Comparison of ENCODE assay signal across 32 cellular contexts in genomic region chr10:105161149-105161548, GRCh38.
"Had no signal": no experiment of that assay in that cellular context is flagged by ENCODE, and none has a peak within 500 bp of the region (broad histone marks: within the 10 kb centered on the region; RNA-seq: fewer than 3 reads in every experiment).

No MANE protein-coding gene starts in this region.

- H3K36me3 ChIP-seq: adrenal gland, ascending aorta, brain microvascular endothelial cell, breast epithelium had no signal

- H3K9me3 ChIP-seq: adrenal gland, ascending aorta, body of pancreas, breast epithelium had no signal

- ATAC-seq: activated naive CD4-positive, alpha-beta T cell treated with anti-CD3 and anti-CD28 coated beads, Interleukin-2, amount 50 U/mL, for 72 hours; activated naive CD8-positive, alpha-beta T cell treated with anti-CD3 and anti-CD28 coated beads, Interleukin-2, amount 50 U/mL, for 24 hours; activated T-cell treated with anti-CD3 and anti-CD28 coated beads, Interleukin-2, amount 50 U/mL, for 4 hours; activated T-cell treated with anti-CD3 and anti-CD28 coated beads, Interleukin-2, amount 50 U/mL, for 72 hours; activated T-helper 17 cell treated with anti-CD3 and anti-CD28 coated beads, Interleukin-2, amount 50 U/mL, for 72 hours; body of pancreas had no signal

- H3K27me3 ChIP-seq: adrenal gland, ascending aorta, body of pancreas, brain microvascular endothelial cell, cardiac muscle cell had no signal

- H3K4me1 ChIP-seq: adrenal gland, ascending aorta, body of pancreas, breast epithelium had no signal

- H3K27ac ChIP-seq: adrenal gland, ascending aorta, body of pancreas, brain microvascular endothelial cell, breast epithelium, cardiac muscle cell had no signal

- H3K4me3 ChIP-seq: adrenal gland, ascending aorta, body of pancreas, breast epithelium, cardiac muscle cell had no signal

- FAIRE-seq: astrocyte had no signal

- DNase-seq: activated effector memory CD4-positive, alpha-beta T cell treated with anti-CD3 and anti-CD28 coated beads, Interleukin-2, amount 50 U/mL, for 16 hours; activated effector memory CD4-positive, alpha-beta T cell treated with Interleukin-2 at 50 U/mL for 16 hours; activated gamma-delta T cell; activated gamma-delta T cell treated with Interleukin-2 at 50 U/mL for 16 hours; activated naive CD4-positive, alpha-beta T cell; activated naive CD4-positive, alpha-beta T cell treated with anti-CD3 and anti-CD28 coated beads for 36 hours; activated naive CD4-positive, alpha-beta T cell treated with anti-CD3 and anti-CD28 coated beads, Interleukin-2, amount 10 ng/mL, durations not matched to agents 7 days and 5 days; activated naive CD4-positive, alpha-beta T cell treated with anti-CD3 and anti-CD28 coated beads, Interleukin-2, amount 50 U/mL, for 16 hours; activated naive CD4-positive, alpha-beta T cell treated with Interleukin-2 at 50 U/mL for 16 hours; activated naive CD8-positive, alpha-beta T cell treated with anti-CD3 and anti-CD28 coated beads for 36 hours; activated naive CD8-positive, alpha-beta T cell treated with anti-CD3 and anti-CD28 coated beads, Interleukin-2, amount 10 ng/mL, durations not matched to agents 7 days and 5 days; activated naive CD8-positive, alpha-beta T cell treated with anti-CD3 and anti-CD28 coated beads, Interleukin-2, amount 50 U/mL, for 24 hours; activated T-cell treated with anti-CD3 and anti-CD28 coated beads, Interleukin-2, amount 50 U/mL, for 1 hour; activated T-cell treated with anti-CD3 and anti-CD28 coated beads, Interleukin-2, amount 50 U/mL, for 24 hours; activated T-cell treated with anti-CD3 and anti-CD28 coated beads, Interleukin-2, amount 50 U/mL, for 4 hours; activated T-cell treated with anti-CD3 and anti-CD28 coated beads, Interleukin-2, amount 50 U/mL, for 48 hours; activated T-cell treated with anti-CD3 and anti-CD28 coated beads, Interleukin-2, amount 50 U/mL, for 72 hours; adrenal gland; amniotic stem cell; amygdala; anterior cingulate cortex; aorta; body of pancreas; brain microvascular endothelial cell; central memory CD4-positive, alpha-beta T cell; cerebellar nuclear complex had no signal
